Comparison of ENCODE assay signal across 1 cellular context in the genomic region with DNA sequence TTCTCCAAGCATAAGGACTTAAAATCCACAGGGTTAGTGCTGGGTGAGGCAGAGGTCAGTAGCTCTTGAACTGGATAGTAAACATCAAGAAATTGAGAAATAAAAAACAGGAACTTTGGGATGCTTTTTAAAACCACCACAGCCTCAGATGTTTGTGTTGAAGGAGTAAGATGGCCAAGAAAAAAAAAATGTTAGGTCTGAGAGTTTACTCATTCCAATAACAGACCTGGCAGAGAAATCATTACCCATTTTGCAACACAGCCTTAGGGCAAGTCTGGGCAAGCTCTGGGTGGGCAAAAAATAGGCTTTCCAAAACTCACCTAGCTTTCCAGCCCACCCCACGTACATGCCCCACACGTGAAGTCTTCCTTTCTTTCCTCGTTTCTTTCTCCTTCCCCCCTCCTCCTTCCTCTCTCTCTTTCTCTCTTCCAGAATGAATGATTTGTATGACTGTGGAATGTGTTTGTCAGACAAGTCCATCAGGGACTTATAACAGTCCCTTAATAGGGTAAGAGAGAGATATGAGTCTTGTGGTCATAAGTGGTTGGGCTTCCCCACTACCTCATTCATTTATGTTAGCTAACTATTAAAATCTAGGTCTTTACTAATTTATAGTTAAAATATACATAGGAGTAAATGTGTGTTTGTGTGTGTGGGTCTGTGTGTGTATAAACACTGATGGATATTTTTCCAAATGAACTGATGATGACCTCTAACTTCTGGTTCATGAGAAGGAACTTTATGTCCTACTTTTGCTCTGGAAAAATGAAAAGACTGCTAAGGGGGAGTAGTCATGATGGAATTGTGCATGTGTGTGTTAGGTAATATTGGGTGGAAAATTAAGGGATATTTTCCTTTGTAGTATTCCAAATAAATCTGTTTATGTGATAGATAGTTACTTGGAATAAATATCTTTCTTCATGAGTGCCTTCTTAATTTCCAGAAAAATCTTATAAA.
TF ChIP-seq lines count a peak whose summit lies in the region.

No MANE protein-coding gene starts in this region.

TF ChIP-seq in SK-N-SH, 30 proteins besides CTCF, POLR2A, EP300 and RAD21 (continued from another document):
- TF ChIP-seq, protein P1, sequence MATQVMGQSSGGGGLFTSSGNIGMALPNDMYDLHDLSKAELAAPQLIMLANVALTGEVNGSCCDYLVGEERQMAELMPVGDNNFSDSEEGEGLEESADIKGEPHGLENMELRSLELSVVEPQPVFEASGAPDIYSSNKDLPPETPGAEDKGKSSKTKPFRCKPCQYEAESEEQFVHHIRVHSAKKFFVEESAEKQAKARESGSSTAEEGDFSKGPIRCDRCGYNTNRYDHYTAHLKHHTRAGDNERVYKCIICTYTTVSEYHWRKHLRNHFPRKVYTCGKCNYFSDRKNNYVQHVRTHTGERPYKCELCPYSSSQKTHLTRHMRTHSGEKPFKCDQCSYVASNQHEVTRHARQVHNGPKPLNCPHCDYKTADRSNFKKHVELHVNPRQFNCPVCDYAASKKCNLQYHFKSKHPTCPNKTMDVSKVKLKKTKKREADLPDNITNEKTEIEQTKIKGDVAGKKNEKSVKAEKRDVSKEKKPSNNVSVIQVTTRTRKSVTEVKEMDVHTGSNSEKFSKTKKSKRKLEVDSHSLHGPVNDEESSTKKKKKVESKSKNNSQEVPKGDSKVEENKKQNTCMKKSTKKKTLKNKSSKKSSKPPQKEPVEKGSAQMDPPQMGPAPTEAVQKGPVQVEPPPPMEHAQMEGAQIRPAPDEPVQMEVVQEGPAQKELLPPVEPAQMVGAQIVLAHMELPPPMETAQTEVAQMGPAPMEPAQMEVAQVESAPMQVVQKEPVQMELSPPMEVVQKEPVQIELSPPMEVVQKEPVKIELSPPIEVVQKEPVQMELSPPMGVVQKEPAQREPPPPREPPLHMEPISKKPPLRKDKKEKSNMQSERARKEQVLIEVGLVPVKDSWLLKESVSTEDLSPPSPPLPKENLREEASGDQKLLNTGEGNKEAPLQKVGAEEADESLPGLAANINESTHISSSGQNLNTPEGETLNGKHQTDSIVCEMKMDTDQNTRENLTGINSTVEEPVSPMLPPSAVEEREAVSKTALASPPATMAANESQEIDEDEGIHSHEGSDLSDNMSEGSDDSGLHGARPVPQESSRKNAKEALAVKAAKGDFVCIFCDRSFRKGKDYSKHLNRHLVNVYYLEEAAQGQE (IDR thresholded peaks at IDR 0.05; ENCODE audit: low read depth, low read length) = no peak
- TF ChIP-seq FOXM1 (IDR thresholded peaks at IDR 0.05; ENCODE audit: low read depth) = no peak
- TF ChIP-seq RFX5 (IDR thresholded peaks at IDR 0.05; ENCODE audit: low read length) = no peak
- TF ChIP-seq YY1 (IDR thresholded peaks at IDR 0.05; ENCODE audit: low read depth) = no peak
- TF ChIP-seq, protein P2, sequence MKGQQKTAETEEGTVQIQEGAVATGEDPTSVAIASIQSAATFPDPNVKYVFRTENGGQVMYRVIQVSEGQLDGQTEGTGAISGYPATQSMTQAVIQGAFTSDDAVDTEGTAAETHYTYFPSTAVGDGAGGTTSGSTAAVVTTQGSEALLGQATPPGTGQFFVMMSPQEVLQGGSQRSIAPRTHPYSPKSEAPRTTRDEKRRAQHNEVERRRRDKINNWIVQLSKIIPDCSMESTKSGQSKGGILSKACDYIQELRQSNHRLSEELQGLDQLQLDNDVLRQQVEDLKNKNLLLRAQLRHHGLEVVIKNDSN (IDR thresholded peaks at IDR 0.05; ENCODE audit: borderline replicate concordance, low read depth) = no peak
- no peak for TF ChIP-seq POLR2AphosphoS5 (IDR thresholded peaks at IDR 0.05; ENCODE audit: low read depth, low read length)
- no peak for TF ChIP-seq TEAD4 (IDR thresholded peaks at IDR 0.05; ENCODE audit: borderline replicate concordance, insufficient read depth)
